9 cellular contexts compared by ENCODE assay signal in genomic region chr1:26582836-26583460, GRCh38. TPM values are rescaled to one million over a fixed set of nuclear protein-coding genes. Genes with fewer than 3 reads are reported as not detected.
DNase-seq lines count a peak whose midpoint lies in the region; ATAC-seq and TF ChIP-seq lines count a peak whose summit lies in the region.
"Had no signal": no experiment of that assay in that cellular context is flagged by ENCODE, and none has a peak within 500 bp of the region (broad histone marks: within the 10 kb centered on the region; RNA-seq: fewer than 3 reads in every experiment).

No MANE protein-coding gene starts in this region.

- no peaks in the 10 kb centered on the region for H3K36me3 Mint-ChIP-seq in activated CD8-positive, alpha-beta memory T cell treated with anti-CD3 and anti-CD28 coated beads, Interleukin-2, amount 10 ng/mL, durations not matched to agents 7 days and 5 days

- H3K9me3 ChIP-seq in lung (ENCODE audit: control insufficient read depth in 2 of 2, insufficient read depth in 1 of 2, low read length in 1 of 2) (no peaks in the 10 kb centered on the region), thyroid gland (no peaks in the 10 kb centered on the region)

- H3K27ac ChIP-seq in lung (ENCODE audit: low read depth in 1 of 2, low read length in 1 of 2) (no peak overlapping the region), thyroid gland (no peak overlapping the region)
- H3K27ac ChIP-seq: KMS-11 had no signal

- H3K27me3 Mint-ChIP-seq in activated CD8-positive, alpha-beta memory T cell treated with anti-CD3 and anti-CD28 coated beads, Interleukin-2, amount 10 ng/mL, durations not matched to agents 7 days and 5 days = no peaks in the 10 kb centered on the region

- intact Hi-C loops in thyroid gland (cut with DNase I) = no loop called here

- 34 to 67% methylated on average over 6 of the region's 6 CpGs for WGBS in lung, 2 donors
- 64 to 71% methylated on average over 6 of the region's 6 CpGs for WGBS in thyroid gland, 2 donors

- DNase-seq in AG08396 (ENCODE audit: low spot score) (peak; percentile 22), lung (ENCODE audit: low spot score) (peak; percentile 58), thyroid gland (no peak), inferior parietal cortex (ENCODE audit: extremely low spot score) (no peak)
- DNase-seq in activated CD8-positive, alpha-beta memory T cell treated with anti-CD3 and anti-CD28 coated beads, Interleukin-2, amount 10 ng/mL, durations not matched to agents 7 days and 5 days = peak; percentile 84

- H3K4me3 ChIP-seq in lung (no peak overlapping the region), thyroid gland (replicated peaks in 1 of 3) (no peak overlapping the region)

- ATAC-seq in HG02642 (IDR thresholded peaks at IDR 0.05; ENCODE audit: poor library complexity, unreplicated experiment) (peak; percentile 38), lung (ENCODE audit: insufficient read depth, low FRiP score) (no peak), GM18517 (IDR thresholded peaks at IDR 0.05; ENCODE audit: unreplicated experiment) (no peak), HG03565 (IDR thresholded peaks at IDR 0.05; ENCODE audit: unreplicated experiment) (no peak)
- ATAC-seq in activated CD8-positive, alpha-beta memory T cell treated with anti-CD3 and anti-CD28 coated beads, Interleukin-2, amount 10 ng/mL, durations not matched to agents 7 days and 5 days = peak; percentile 77

- TF ChIP-seq CTCF in lung (IDR thresholded peaks at IDR 0.05; ENCODE audit: control extremely low read depth, extremely low read depth) (no peak), thyroid gland (IDR thresholded peaks at IDR 0.05) (no peak)

- H3K4me1 ChIP-seq in lung (ENCODE audit: control insufficient read depth in 2 of 2, insufficient read depth in 2 of 2, low read length in 2 of 2) (no peaks in the 10 kb centered on the region), thyroid gland (no peaks in the 10 kb centered on the region)

- CTCF ChIA-PET in activated CD8-positive, alpha-beta memory T cell treated with anti-CD3 and anti-CD28 coated beads, Interleukin-2, amount 10 ng/mL, durations not matched to agents 7 days and 5 days (lab: Charles Lee) = interaction anchor here (1.0 to 2.2 kb wide), 9 partner anchors 12 to 282 kb away, joined by 3 to 8 read pairs (median 6); no protein-coding TSS in a partner anchor

- peaks cover 38% of the 10 kb centered on the region for H3K4me1 Mint-ChIP-seq in activated CD8-positive, alpha-beta memory T cell treated with anti-CD3 and anti-CD28 coated beads, Interleukin-2, amount 10 ng/mL, durations not matched to agents 7 days and 5 days

- H3K4me3 Mint-ChIP-seq in activated CD8-positive, alpha-beta memory T cell treated with anti-CD3 and anti-CD28 coated beads, Interleukin-2, amount 10 ng/mL, durations not matched to agents 7 days and 5 days = no peak overlapping the region

- TF ChIP-seq POLR2A in thyroid gland (IDR thresholded peaks at IDR 0.05) = no peak

- no peaks in the 10 kb centered on the region for H3K9me3 Mint-ChIP-seq in activated CD8-positive, alpha-beta memory T cell treated with anti-CD3 and anti-CD28 coated beads, Interleukin-2, amount 10 ng/mL, durations not matched to agents 7 days and 5 days (ENCODE audit: low read depth)

- peak overlapping the region; percentile 61 for H3K27ac Mint-ChIP-seq in activated CD8-positive, alpha-beta memory T cell treated with anti-CD3 and anti-CD28 coated beads, Interleukin-2, amount 10 ng/mL, durations not matched to agents 7 days and 5 days

- H3K36me3 ChIP-seq in lung (ENCODE audit: control insufficient read depth in 2 of 2, insufficient read depth in 2 of 2, low read length in 2 of 2) = no peaks in the 10 kb centered on the region
- H3K36me3 ChIP-seq in thyroid gland = no peaks in the 10 kb centered on the region

- no peaks in the 10 kb centered on the region for H3K27me3 ChIP-seq in lung (ENCODE audit: control insufficient read depth, insufficient read depth)
- H3K27me3 ChIP-seq in thyroid gland = no peaks in the 10 kb centered on the region

RNA-seq across cellular contexts. Expression of gene RPS6KA1, which starts 53.4 kb away (rescaled TPM):
- 100 to 1,000 TPM; 158 to 181 TPM for total RNA-seq in activated CD8-positive, alpha-beta memory T cell treated with anti-CD3 and anti-CD28 coated beads, Interleukin-2, amount 10 ng/mL, durations not matched to agents 7 days and 5 days
- total RNA-seq in lung = 100 to 1,000 TPM in 1 of 2 donors, 10 to 100 TPM in 1; 58.6 to 100 TPM
- polyA plus RNA-seq in lung = 100 to 1,000 TPM in 1 of 2 donors, 10 to 100 TPM in 1; 63.2 to 109 TPM
- total RNA-seq in thyroid gland = 10 to 100 TPM; 55.8 to 98.6 (median 76.3) TPM

Comparison
In these comparisons a context has a peak if more than half of its experiments do, and no peak if none do; other contexts are left out.
1. DNase-seq: peak in AG08396 (single experiment), activated CD8-positive, alpha-beta memory T cell treated with anti-CD3 and anti-CD28 coated beads, Interleukin-2, amount 10 ng/mL, durations not matched to agents 7 days and 5 days (single experiment) and lung (single experiment); none in thyroid gland (0 of 2) and inferior parietal cortex (single experiment).
2. ATAC-seq: peak in HG02642 (single experiment) and activated CD8-positive, alpha-beta memory T cell treated with anti-CD3 and anti-CD28 coated beads, Interleukin-2, amount 10 ng/mL, durations not matched to agents 7 days and 5 days (single experiment); none in lung (single experiment), GM18517 (single experiment) and HG03565 (single experiment).